Comparison of ENCODE assay signal across 1 cellular context in genomic region chr6:3075522-3076113, GRCh38.
TF ChIP-seq lines count a peak whose summit lies in the region.

No MANE protein-coding gene starts in this region.

TF ChIP-seq in liver, 16 proteins besides CTCF, POLR2A, EP300 and RAD21 (continued from another document):
- TF ChIP-seq, protein P1, sequence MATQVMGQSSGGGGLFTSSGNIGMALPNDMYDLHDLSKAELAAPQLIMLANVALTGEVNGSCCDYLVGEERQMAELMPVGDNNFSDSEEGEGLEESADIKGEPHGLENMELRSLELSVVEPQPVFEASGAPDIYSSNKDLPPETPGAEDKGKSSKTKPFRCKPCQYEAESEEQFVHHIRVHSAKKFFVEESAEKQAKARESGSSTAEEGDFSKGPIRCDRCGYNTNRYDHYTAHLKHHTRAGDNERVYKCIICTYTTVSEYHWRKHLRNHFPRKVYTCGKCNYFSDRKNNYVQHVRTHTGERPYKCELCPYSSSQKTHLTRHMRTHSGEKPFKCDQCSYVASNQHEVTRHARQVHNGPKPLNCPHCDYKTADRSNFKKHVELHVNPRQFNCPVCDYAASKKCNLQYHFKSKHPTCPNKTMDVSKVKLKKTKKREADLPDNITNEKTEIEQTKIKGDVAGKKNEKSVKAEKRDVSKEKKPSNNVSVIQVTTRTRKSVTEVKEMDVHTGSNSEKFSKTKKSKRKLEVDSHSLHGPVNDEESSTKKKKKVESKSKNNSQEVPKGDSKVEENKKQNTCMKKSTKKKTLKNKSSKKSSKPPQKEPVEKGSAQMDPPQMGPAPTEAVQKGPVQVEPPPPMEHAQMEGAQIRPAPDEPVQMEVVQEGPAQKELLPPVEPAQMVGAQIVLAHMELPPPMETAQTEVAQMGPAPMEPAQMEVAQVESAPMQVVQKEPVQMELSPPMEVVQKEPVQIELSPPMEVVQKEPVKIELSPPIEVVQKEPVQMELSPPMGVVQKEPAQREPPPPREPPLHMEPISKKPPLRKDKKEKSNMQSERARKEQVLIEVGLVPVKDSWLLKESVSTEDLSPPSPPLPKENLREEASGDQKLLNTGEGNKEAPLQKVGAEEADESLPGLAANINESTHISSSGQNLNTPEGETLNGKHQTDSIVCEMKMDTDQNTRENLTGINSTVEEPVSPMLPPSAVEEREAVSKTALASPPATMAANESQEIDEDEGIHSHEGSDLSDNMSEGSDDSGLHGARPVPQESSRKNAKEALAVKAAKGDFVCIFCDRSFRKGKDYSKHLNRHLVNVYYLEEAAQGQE (IDR thresholded peaks at IDR 0.05), result peak; percentile 17
